ENCODE assay signal across 1 cellular context in the genomic region with DNA sequence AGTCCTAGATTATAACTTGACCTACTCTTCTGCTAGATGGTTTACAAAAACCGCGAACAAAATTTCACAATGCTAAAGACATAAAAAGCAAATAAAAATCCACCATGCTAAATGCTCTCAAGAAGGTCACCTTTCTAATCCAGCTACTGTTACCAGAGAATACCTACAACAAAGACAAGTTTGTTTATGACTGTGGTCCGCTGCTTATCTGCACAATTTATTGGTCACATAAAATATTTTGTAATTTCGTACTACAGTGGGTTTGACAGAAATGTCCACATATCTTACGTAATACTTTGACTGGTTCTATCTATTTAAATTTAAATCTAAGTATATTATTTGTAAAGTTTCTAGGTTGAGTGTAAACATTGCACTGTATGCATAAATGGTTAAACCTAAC.
TF ChIP-seq lines count a peak whose summit lies in the region.

No MANE protein-coding gene starts in this region.

TF ChIP-seq in HEK293, 187 proteins besides CTCF, POLR2A, EP300 and RAD21 (continued from another document):
- TF ChIP-seq, protein P1, sequence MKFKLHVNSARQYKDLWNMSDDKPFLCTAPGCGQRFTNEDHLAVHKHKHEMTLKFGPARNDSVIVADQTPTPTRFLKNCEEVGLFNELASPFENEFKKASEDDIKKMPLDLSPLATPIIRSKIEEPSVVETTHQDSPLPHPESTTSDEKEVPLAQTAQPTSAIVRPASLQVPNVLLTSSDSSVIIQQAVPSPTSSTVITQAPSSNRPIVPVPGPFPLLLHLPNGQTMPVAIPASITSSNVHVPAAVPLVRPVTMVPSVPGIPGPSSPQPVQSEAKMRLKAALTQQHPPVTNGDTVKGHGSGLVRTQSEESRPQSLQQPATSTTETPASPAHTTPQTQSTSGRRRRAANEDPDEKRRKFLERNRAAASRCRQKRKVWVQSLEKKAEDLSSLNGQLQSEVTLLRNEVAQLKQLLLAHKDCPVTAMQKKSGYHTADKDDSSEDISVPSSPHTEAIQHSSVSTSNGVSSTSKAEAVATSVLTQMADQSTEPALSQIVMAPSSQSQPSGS (tag by site-specific recombination; IDR thresholded peaks at IDR 0.05; ENCODE audit: low read depth): peak; percentile 39; the same call in 1 of the 2 replicates
- TF ChIP-seq TCF7L2 (IDR thresholded peaks at IDR 0.05; ENCODE audit: borderline replicate concordance, low read depth, low read length) (peak; percentile 65; the same call in 1 of the 2 replicates), FEZF1 (tag by site-specific recombination; IDR thresholded peaks at IDR 0.05) (peak; percentile 76), PRDM1 (tag by site-specific recombination; IDR thresholded peaks at IDR 0.05) (no peak), YY1 (tag by site-specific recombination; IDR thresholded peaks at IDR 0.05) (peak; percentile 46; the same call in 1 of the 2 replicates), ZNF626 (tag by site-specific recombination; IDR thresholded peaks at IDR 0.05) (0 out of 2 replicates have a peak, but pooled peaks have one; percentile 50), SCRT2 (tag by site-specific recombination; IDR thresholded peaks at IDR 0.05) (no peak), ZNF157 (tag by site-specific recombination; IDR thresholded peaks at IDR 0.05) (no peak), WT1 (tag by site-specific recombination; IDR thresholded peaks at IDR 0.05) (no peak), ZNF561 (tag by site-specific recombination; IDR thresholded peaks at IDR 0.05; ENCODE audit: borderline replicate concordance) (0 out of 2 replicates have a peak, but pooled peaks have one; percentile 75), ZFP3 (tag by site-specific recombination; IDR thresholded peaks at IDR 0.05; ENCODE audit: low read depth) (no peak), ZBTB8A (tag by site-specific recombination; IDR thresholded peaks at IDR 0.05) (no peak), IKZF3 (tag by site-specific recombination; IDR thresholded peaks at IDR 0.05) (peak; percentile 76; the same call in 1 of the 2 replicates), YY2 (tag by site-specific recombination; IDR thresholded peaks at IDR 0.05) (peak; percentile 34; the same call in 1 of the 2 replicates), ZNF548 (tag by site-specific recombination; IDR thresholded peaks at IDR 0.05) (no peak), OVOL3 (tag by site-specific recombination; IDR thresholded peaks at IDR 0.05) (no peak), ZNF600 (tag by site-specific recombination; IDR thresholded peaks at IDR 0.05) (no peak), ZXDB (tag by site-specific recombination; IDR thresholded peaks at IDR 0.05) (peak; percentile 41; the same call in 1 of the 2 replicates), ZNF549 (tag by site-specific recombination; IDR thresholded peaks at IDR 0.05) (0 out of 2 replicates have a peak, but pooled peaks have one; percentile 6)
- TF ChIP-seq, protein P2, sequence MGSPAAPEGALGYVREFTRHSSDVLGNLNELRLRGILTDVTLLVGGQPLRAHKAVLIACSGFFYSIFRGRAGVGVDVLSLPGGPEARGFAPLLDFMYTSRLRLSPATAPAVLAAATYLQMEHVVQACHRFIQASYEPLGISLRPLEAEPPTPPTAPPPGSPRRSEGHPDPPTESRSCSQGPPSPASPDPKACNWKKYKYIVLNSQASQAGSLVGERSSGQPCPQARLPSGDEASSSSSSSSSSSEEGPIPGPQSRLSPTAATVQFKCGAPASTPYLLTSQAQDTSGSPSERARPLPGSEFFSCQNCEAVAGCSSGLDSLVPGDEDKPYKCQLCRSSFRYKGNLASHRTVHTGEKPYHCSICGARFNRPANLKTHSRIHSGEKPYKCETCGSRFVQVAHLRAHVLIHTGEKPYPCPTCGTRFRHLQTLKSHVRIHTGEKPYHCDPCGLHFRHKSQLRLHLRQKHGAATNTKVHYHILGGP (tag by site-specific recombination; IDR thresholded peaks at IDR 0.05): peak; percentile 61; the same call in 1 of the 2 replicates
- TF ChIP-seq, protein P3, sequence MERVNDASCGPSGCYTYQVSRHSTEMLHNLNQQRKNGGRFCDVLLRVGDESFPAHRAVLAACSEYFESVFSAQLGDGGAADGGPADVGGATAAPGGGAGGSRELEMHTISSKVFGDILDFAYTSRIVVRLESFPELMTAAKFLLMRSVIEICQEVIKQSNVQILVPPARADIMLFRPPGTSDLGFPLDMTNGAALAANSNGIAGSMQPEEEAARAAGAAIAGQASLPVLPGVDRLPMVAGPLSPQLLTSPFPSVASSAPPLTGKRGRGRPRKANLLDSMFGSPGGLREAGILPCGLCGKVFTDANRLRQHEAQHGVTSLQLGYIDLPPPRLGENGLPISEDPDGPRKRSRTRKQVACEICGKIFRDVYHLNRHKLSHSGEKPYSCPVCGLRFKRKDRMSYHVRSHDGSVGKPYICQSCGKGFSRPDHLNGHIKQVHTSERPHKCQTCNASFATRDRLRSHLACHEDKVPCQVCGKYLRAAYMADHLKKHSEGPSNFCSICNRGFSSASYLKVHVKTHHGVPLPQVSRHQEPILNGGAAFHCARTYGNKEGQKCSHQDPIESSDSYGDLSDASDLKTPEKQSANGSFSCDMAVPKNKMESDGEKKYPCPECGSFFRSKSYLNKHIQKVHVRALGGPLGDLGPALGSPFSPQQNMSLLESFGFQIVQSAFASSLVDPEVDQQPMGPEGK (tag by site-specific recombination; IDR thresholded peaks at IDR 0.05): no peak
- TF ChIP-seq, protein P4, sequence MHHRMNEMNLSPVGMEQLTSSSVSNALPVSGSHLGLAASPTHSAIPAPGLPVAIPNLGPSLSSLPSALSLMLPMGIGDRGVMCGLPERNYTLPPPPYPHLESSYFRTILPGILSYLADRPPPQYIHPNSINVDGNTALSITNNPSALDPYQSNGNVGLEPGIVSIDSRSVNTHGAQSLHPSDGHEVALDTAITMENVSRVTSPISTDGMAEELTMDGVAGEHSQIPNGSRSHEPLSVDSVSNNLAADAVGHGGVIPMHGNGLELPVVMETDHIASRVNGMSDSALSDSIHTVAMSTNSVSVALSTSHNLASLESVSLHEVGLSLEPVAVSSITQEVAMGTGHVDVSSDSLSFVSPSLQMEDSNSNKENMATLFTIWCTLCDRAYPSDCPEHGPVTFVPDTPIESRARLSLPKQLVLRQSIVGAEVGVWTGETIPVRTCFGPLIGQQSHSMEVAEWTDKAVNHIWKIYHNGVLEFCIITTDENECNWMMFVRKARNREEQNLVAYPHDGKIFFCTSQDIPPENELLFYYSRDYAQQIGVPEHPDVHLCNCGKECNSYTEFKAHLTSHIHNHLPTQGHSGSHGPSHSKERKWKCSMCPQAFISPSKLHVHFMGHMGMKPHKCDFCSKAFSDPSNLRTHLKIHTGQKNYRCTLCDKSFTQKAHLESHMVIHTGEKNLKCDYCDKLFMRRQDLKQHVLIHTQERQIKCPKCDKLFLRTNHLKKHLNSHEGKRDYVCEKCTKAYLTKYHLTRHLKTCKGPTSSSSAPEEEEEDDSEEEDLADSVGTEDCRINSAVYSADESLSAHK (tag by site-specific recombination; IDR thresholded peaks at IDR 0.05): peak; percentile 30; the same call in 1 of the 2 replicates
TF ChIP-seq in HEK293: peak in this region for 20.
